10 cellular contexts compared by ENCODE assay signal in genomic region chr6:145962581-145962980, GRCh38. TPM values are rescaled to one million over a fixed set of nuclear protein-coding genes. Genes with fewer than 3 reads are reported as not detected.
DNase-seq lines count a peak whose midpoint lies in the region; ATAC-seq, FAIRE-seq and TF ChIP-seq lines count a peak whose summit lies in the region.
"Had no signal": no experiment of that assay in that cellular context is flagged by ENCODE, and none has a peak within 500 bp of the region (broad histone marks: within the 10 kb centered on the region; RNA-seq: fewer than 3 reads in every experiment).

No MANE protein-coding gene starts in this region.

- no peak for TF ChIP-seq EP300 in H1 (IDR thresholded peaks at IDR 0.05; ENCODE audit: borderline replicate concordance in 1 of 2, low read depth in 2 of 2, low read length in 2 of 2)
- TF ChIP-seq EP300 in ovary (IDR thresholded peaks at IDR 0.05) = no peak

- H4K5ac ChIP-seq in H1 (ENCODE audit: insufficient read length, low read depth, low read length) = no peak overlapping the region

- DNase-seq in NT2/D1 (ENCODE audit: low read depth, low spot score) (no peak), H1 (ENCODE audit: low read depth in 1 of 2, low spot score in 2 of 2) (no peak), ovary (no peak), LoVo (ENCODE audit: low spot score) (no peak), DMS153 (lab: John Stamatoyannopoulos, UW) (no peak)
- DNase-seq: activated CD4-positive, alpha-beta T cell treated with anti-CD3 and anti-CD28 coated beads, Interleukin-2, amount 50 U/mL, for 4 hours; NCI-H2227 treated with DMSO at 0.1 percent for 48 hours had no signal

- no peak overlapping the region for H4K91ac ChIP-seq in H1 (replicated peaks; ENCODE audit: insufficient read length, low read length)

- no peak for ATAC-seq in GM19023 (IDR thresholded peaks at IDR 0.05; ENCODE audit: unreplicated experiment)
- ATAC-seq in GM19467 (IDR thresholded peaks at IDR 0.05; ENCODE audit: unreplicated experiment) = no peak

- no peaks in the 10 kb centered on the region; the same call in 1 of the 2 replicates for H3K23me2 ChIP-seq in H1 (ENCODE audit: low read depth, low read length)

- CTCF ChIA-PET in H1 (lab: Charles Lee; ENCODE audit: partially characterized antibody) = interaction anchor here (1.7 kb wide), 1 partner anchor 66 kb away, joined by 4 read pairs; the partner anchor contains the start of gene GRM1

- H3K9ac ChIP-seq in ES-I3 (ENCODE audit: low read depth, low read length) = peak overlapping the region; percentile 64
- H3K9ac ChIP-seq in NT2/D1 (ENCODE audit: insufficient read length, low read depth) = peak overlapping the region; percentile 98
- H3K9ac ChIP-seq in H1 (replicated peaks in 1 of 4; ENCODE audit: extremely low read depth in 1 of 4, low read depth in 3 of 4, low read length in 3 of 4) = no peak overlapping the region

- H3K14ac ChIP-seq in H1 (ENCODE audit: insufficient read length) = no peak overlapping the region

- peak overlapping the region; percentile 55 to 78 for H3K4me2 ChIP-seq in H1 (ENCODE audit: insufficient read depth in 1 of 2, low read depth in 2 of 2, low read length in 2 of 2)

- TF ChIP-seq RAD21 in H1 (IDR thresholded peaks at IDR 0.05 in 1 of 2, conservative IDR thresholded peaks at IDR 0.05 in 1 of 2; ENCODE audit: low read depth in 2 of 2, low read length in 2 of 2) = no peak

- no peak overlapping the region for H2BK120ac ChIP-seq in H1 (replicated peaks; ENCODE audit: low read depth, low read length)

- no peak overlapping the region for H3K18ac ChIP-seq in H1 (ENCODE audit: extremely low read depth, low read length)

- POLR2A ChIA-PET in H1 (lab: Charles Lee; ENCODE audit: partially characterized antibody) = no interaction called here

- H2BK15ac ChIP-seq in H1 (ENCODE audit: low read length) = no peak overlapping the region

- TF ChIP-seq POLR2A in H1 (IDR thresholded peaks at IDR 0.05; ENCODE audit: control extremely low read depth in 1 of 2, low read depth in 2 of 2, low read length in 2 of 2) (no peak), ovary (IDR thresholded peaks at IDR 0.05) (no peak)

- H3K56ac ChIP-seq in H1 (replicated peaks; ENCODE audit: insufficient read length, low read depth, low read length) = no peak overlapping the region

- no peak overlapping the region for H2AFZ ChIP-seq in H1 (ENCODE audit: low read length)

- no peak overlapping the region for H3K4ac ChIP-seq in H1 (replicated peaks; ENCODE audit: insufficient read length, low read depth, low read length)

- intact Hi-C loops in ovary (cut with DNase I) = loop anchor here in 3 of 4 donors (10.0 kb wide), 2 partner anchors 148 to 228 kb away; partner anchors contain the start of genes EPM2A (in 2 of the 3) and FBXO30 (in 1 of the 3)

- H3K4me3 ChIP-seq in NT2/D1 (ENCODE audit: insufficient read length, low read depth) = no peak overlapping the region
- H3K4me3 ChIP-seq in H1 (ENCODE audit: extremely low read depth in 1 of 4, insufficient read depth in 2 of 4, low read depth in 3 of 4, low read length in 4 of 4) = peak overlapping the region in 3 of 4 experiments; percentile 72 to 97 (median 94); a peak in 5 of 8 replicates
- peak overlapping the region; percentile 88 for H3K4me3 ChIP-seq in ovary

- H3K36me3 ChIP-seq in ES-I3 (ENCODE audit: insufficient read depth, low read length) = no peaks in the 10 kb centered on the region
- H3K36me3 ChIP-seq in NT2/D1 (ENCODE audit: insufficient read depth, insufficient read length, low read length) = peaks cover 20% of the 10 kb centered on the region
- peaks cover 0 to 4% (median 0%) of the 10 kb centered on the region in 4 experiments; a peak in 1 of 8 replicates for H3K36me3 ChIP-seq in H1 (ENCODE audit: control insufficient read depth in 2 of 4, insufficient read depth in 4 of 4, low read length in 3 of 4)
- H3K36me3 ChIP-seq in ovary = no peaks in the 10 kb centered on the region

- H2BK5ac ChIP-seq in H1 (ENCODE audit: low read depth, low read length) = no peak overlapping the region

- peaks cover 4 to 6% of the 10 kb centered on the region in 2 experiments for H4K20me1 ChIP-seq in H1 (replicated peaks in 1 of 2; ENCODE audit: control insufficient read depth in 1 of 2, insufficient read depth in 2 of 2, low read length in 2 of 2)

- no peak overlapping the region for H2BK20ac ChIP-seq in H1 (ENCODE audit: low read length)

- H3K79me2 ChIP-seq in H1 (ENCODE audit: control insufficient read depth in 1 of 2, insufficient read depth in 2 of 2, low read length in 2 of 2) = peaks cover 15 to 63% of the 10 kb centered on the region in 2 experiments

- no peak overlapping the region for H3K27ac ChIP-seq in H1 (ENCODE audit: low read depth, low read length)
- peak overlapping the region in 1 of 2 donors; percentile 85 for H3K27ac ChIP-seq in ovary

- H3K23ac ChIP-seq in H1 (ENCODE audit: insufficient read length) = no peak overlapping the region

- H2AK5ac ChIP-seq in H1 (ENCODE audit: low read depth, low read length) = no peak overlapping the region

- TF ChIP-seq CTCF in H1 (IDR thresholded peaks at IDR 0.05; ENCODE audit: control extremely low read depth in 1 of 3, insufficient read depth in 1 of 3, low read depth in 1 of 3, low read length in 3 of 3) = no peak
- TF ChIP-seq CTCF in ovary (IDR thresholded peaks at IDR 0.05) = no peak

- FAIRE-seq in H1 (lab: Jason Lieb, UNC) = no peak

- H3K4me1 ChIP-seq in ES-I3 (ENCODE audit: insufficient read depth, low read length) = no peaks in the 10 kb centered on the region
- H3K4me1 ChIP-seq in NT2/D1 (ENCODE audit: insufficient read depth, insufficient read length) = no peaks in the 10 kb centered on the region
- H3K4me1 ChIP-seq in H1 (replicated peaks in 1 of 4; ENCODE audit: control insufficient read depth in 3 of 4, insufficient read depth in 4 of 4, low read length in 3 of 4) = peaks cover 0 to 3% (median 1%) of the 10 kb centered on the region in 4 experiments; a peak in 2 of 7 replicates
- H3K4me1 ChIP-seq in ovary (ENCODE audit: insufficient read depth) = peaks cover 11% of the 10 kb centered on the region

- H2BK12ac ChIP-seq in H1 (ENCODE audit: low read depth, low read length) = no peak overlapping the region

- H3K27me3 ChIP-seq in NT2/D1 (ENCODE audit: insufficient read depth, insufficient read length) (no peaks in the 10 kb centered on the region), H1 (replicated peaks in 1 of 4; ENCODE audit: control insufficient read depth in 3 of 4, extremely low read depth in 1 of 4, insufficient read depth in 3 of 4, low read length in 3 of 4) (no peaks in the 10 kb centered on the region), ovary (no peaks in the 10 kb centered on the region)

- H4K8ac ChIP-seq in H1 (ENCODE audit: extremely low read depth, insufficient read depth, low read length) = no peak overlapping the region

- H3K9me3 ChIP-seq in ES-I3 (ENCODE audit: control insufficient read depth, insufficient read depth, low read length) (no peaks in the 10 kb centered on the region), NT2/D1 (ENCODE audit: insufficient read depth, low read length) (no peaks in the 10 kb centered on the region), H1 (ENCODE audit: insufficient read depth in 2 of 2, low read depth in 1 of 2, low read length in 1 of 2) (no peaks in the 10 kb centered on the region), ovary (no peaks in the 10 kb centered on the region)

- peaks cover 10% of the 10 kb centered on the region; the same call in 1 of the 2 replicates for H3K79me1 ChIP-seq in H1 (ENCODE audit: low read depth, low read length)

TF ChIP-seq in H1, 55 proteins besides CTCF, POLR2A, EP300 and RAD21:
- TF ChIP-seq CBX5 (IDR thresholded peaks at IDR 0.05; ENCODE audit: low read depth, low read length) = no peak
- TF ChIP-seq TCF12 (IDR thresholded peaks at IDR 0.05; ENCODE audit: low read depth, low read length) = no peak
- no peak for TF ChIP-seq TAF7 (optimal IDR thresholded peaks at IDR 0.05; ENCODE audit: borderline replicate concordance, low read depth, low read length)
- TF ChIP-seq ZNF274 (IDR thresholded peaks at IDR 0.05; ENCODE audit: borderline replicate concordance, extremely low read depth, low read length) = no peak
- TF ChIP-seq EZH2 (IDR thresholded peaks at IDR 0.05; ENCODE audit: low read depth, low read length, severe bottlenecking) = no peak
- no peak for TF ChIP-seq ASH2L (IDR thresholded peaks at IDR 0.05; ENCODE audit: low read length)
- TF ChIP-seq ATF3 (IDR thresholded peaks at IDR 0.05; ENCODE audit: insufficient read depth, low read depth, low read length) = no peak
- no peak for TF ChIP-seq RNF2 (IDR thresholded peaks at IDR 0.05; ENCODE audit: borderline replicate concordance, low read depth, low read length, missing control alignments, poor library complexity, severe bottlenecking)
- TF ChIP-seq KDM5A (IDR thresholded peaks at IDR 0.05; ENCODE audit: low read length) = no peak
- TF ChIP-seq GTF2F1 (IDR thresholded peaks at IDR 0.05; ENCODE audit: borderline replicate concordance, low read depth, low read length) = no peak
- TF ChIP-seq EGR1 (IDR thresholded peaks at IDR 0.05; ENCODE audit: borderline replicate concordance, low read depth, low read length) = no peak
- TF ChIP-seq NANOG (IDR thresholded peaks at IDR 0.05; ENCODE audit: insufficient read depth, low read depth, low read length, poor library complexity, severe bottlenecking) = no peak
- no peak for TF ChIP-seq CHD2 (IDR thresholded peaks at IDR 0.05; ENCODE audit: low read length)
- no peak for TF ChIP-seq SP2 (IDR thresholded peaks at IDR 0.05; ENCODE audit: low read length)
- TF ChIP-seq SRF (IDR thresholded peaks at IDR 0.05; ENCODE audit: low read depth, low read length) = no peak
- TF ChIP-seq HDAC6 (IDR thresholded peaks at IDR 0.05; ENCODE audit: low read depth, low read length) = no peak
- TF ChIP-seq SIX5 (IDR thresholded peaks at IDR 0.05; ENCODE audit: low read depth, low read length) = no peak

RNA-seq across cellular contexts. Expression of gene SHPRH, which starts 1.6 kb away (rescaled TPM):
- 25.6 and 27.0 TPM in 2 replicates for total RNA-seq in H1 (2021; fragmentation: NEBNext Ultra II Directional; extraction: Animal tissue kit (Norgen Biotek cat#: 25700))
- polyA plus RNA-seq in H1 (2011; rRNA removed) (6.1 and 9.0 TPM in 2 replicates), ovary (10 to 100 TPM in 1 of 2 donors, 1 to 10 TPM in 1; 9.1 to 10.4 TPM)
- 11.0 TPM for polyA plus RNA-seq in H1 (2011; cell fraction: cytosol; rRNA removed)
- 13.7 TPM for polyA plus RNA-seq in H1 (2011; cell fraction: nucleus; rRNA removed)
- 8.1 to 14.7 TPM (median 11.1 TPM) in 4 replicates for polyA plus RNA-seq in H1 (2012, experiment 1 of 2)
- 0.54 TPM for polyA plus RNA-seq in H1 (2012, experiment 2 of 2)
- polyA plus RNA-seq in H1 (2013, experiment 1 of 2) = 11.8 TPM
- polyA plus RNA-seq in H1 (2013, experiment 2 of 2) = 10.5 TPM
- polyA minus RNA-seq in H1 (2011; rRNA and poly(A)+ RNA removed) = 58.1 and 85.3 TPM in 2 replicates
- 22.9 TPM for polyA minus RNA-seq in H1 (2011; cell fraction: cytosol; rRNA and poly(A)+ RNA removed)
- polyA minus RNA-seq in H1 (2011; cell fraction: nucleus; rRNA and poly(A)+ RNA removed) = 145 TPM
- 10 to 100 TPM; 25.1 to 52.1 (median 31.1) TPM for total RNA-seq in ovary

Comparison
In these comparisons a context has a peak if more than half of its experiments do, and no peak if none do; other contexts are left out.
1. H3K9ac ChIP-seq: peak in ES-I3 (single experiment) and NT2/D1 (single experiment); none in H1 (0 of 4).